26 cellular contexts compared by ENCODE assay signal in genomic region chr11:91625495-91625894, GRCh38.
A peak's percentile ranks its signal among the peaks of the same experiment; 100 is the strongest.
DNase-seq lines count a peak whose midpoint lies in the region; ATAC-seq, FAIRE-seq and TF ChIP-seq lines count a peak whose summit lies in the region.
"Had no signal": no experiment of that assay in that cellular context is flagged by ENCODE, and none has a peak within 500 bp of the region (broad histone marks: within the 10 kb centered on the region; RNA-seq: fewer than 3 reads in every experiment).

No MANE protein-coding gene starts in this region.

- no peaks in the 10 kb centered on the region for H3K36me3 Mint-ChIP-seq in T-helper 17 cell (ENCODE audit: low read depth)
- H3K36me3 Mint-ChIP-seq: activated naive CD8-positive, alpha-beta T cell had no signal

- H3K4me1 ChIP-seq in DND-41 (ENCODE audit: insufficient read depth, low read length) = peaks cover 5% of the 10 kb centered on the region; the same call in 1 of the 2 replicates
- H3K4me1 ChIP-seq: colonic mucosa, esophagus squamous epithelium, HAP-1, transverse colon had no signal

- no peaks in the 10 kb centered on the region for H4K20me1 ChIP-seq in DND-41 (ENCODE audit: insufficient read depth, low read length)

- ATAC-seq in DND-41 (ENCODE audit: insufficient read depth, low read depth) = peak; percentile 44; the same call in 1 of the 3 replicates
- ATAC-seq in HG03378 (IDR thresholded peaks at IDR 0.05; ENCODE audit: unreplicated experiment) = peak; percentile 53
- ATAC-seq in T-helper 17 cell = no peak
- ATAC-seq: activated CD4-positive, alpha-beta T cell treated with anti-CD3 and anti-CD28 coated beads for 36 hours had no signal

- TF ChIP-seq CTCF in DND-41 (IDR thresholded peaks at IDR 0.05; ENCODE audit: borderline replicate concordance, extremely low read depth, low read length, poor library complexity, severe bottlenecking) = no peak

- no peaks in the 10 kb centered on the region for H3K9me3 ChIP-seq in DND-41 (ENCODE audit: insufficient read depth, low read length, severe bottlenecking)
- H3K9me3 ChIP-seq in T-helper 17 cell (ENCODE audit: control insufficient read depth, low read length, poor library complexity, severe bottlenecking) = no peaks in the 10 kb centered on the region
- H3K9me3 ChIP-seq: colonic mucosa, esophagus squamous epithelium, HAP-1, ovary, transverse colon had no signal

- H3K27me3 ChIP-seq in DND-41 (ENCODE audit: insufficient read depth, low read length, poor library complexity) = no peaks in the 10 kb centered on the region
- H3K27me3 ChIP-seq: colonic mucosa, esophagus squamous epithelium, ovary, transverse colon had no signal

- peak overlapping the region; percentile 35; the same call in 1 of the 2 replicates for H2AFZ ChIP-seq in DND-41 (ENCODE audit: low read depth, low read length)

- H3K4me2 ChIP-seq in DND-41 (ENCODE audit: insufficient read depth, low read length) = peak overlapping the region; percentile 21; the same call in 1 of the 2 replicates
- H3K4me2 ChIP-seq: smooth muscle cell had no signal

- H3K79me2 ChIP-seq in DND-41 (ENCODE audit: insufficient read depth, low read length) = no peaks in the 10 kb centered on the region

- H3K27me3 Mint-ChIP-seq in T-helper 17 cell = no peaks in the 10 kb centered on the region
- H3K27me3 Mint-ChIP-seq: activated CD4-positive, alpha-beta T cell treated with anti-CD3 and anti-CD28 coated beads for 36 hours; activated naive CD8-positive, alpha-beta T cell had no signal

- H3K9ac ChIP-seq in DND-41 (ENCODE audit: low read depth, low read length) = no peak overlapping the region

- no peaks in the 10 kb centered on the region for H3K36me3 ChIP-seq in DND-41 (ENCODE audit: insufficient read depth, low read length)
- H3K36me3 ChIP-seq: colonic mucosa, esophagus squamous epithelium, HAP-1, ovary, transverse colon had no signal

- FAIRE-seq in RCC 7860 (lab: Jason Lieb, UNC) = no peak
- FAIRE-seq: frontal cortex had no signal

- no peaks in the 10 kb centered on the region for H3K4me1 Mint-ChIP-seq in T-helper 17 cell
- H3K4me1 Mint-ChIP-seq: activated CD4-positive, alpha-beta T cell treated with anti-CD3 and anti-CD28 coated beads for 36 hours had no signal

- H3K27ac Mint-ChIP-seq in T-helper 17 cell = no peak overlapping the region
- H3K27ac Mint-ChIP-seq: activated CD4-positive, alpha-beta T cell treated with anti-CD3 and anti-CD28 coated beads for 36 hours; activated naive CD8-positive, alpha-beta T cell had no signal

- DNase-seq in DND-41 (no peak), RCC 7860 (ENCODE audit: low spot score) (peak; percentile 5), kidney tubule cell (ENCODE audit: low spot score) (peak; percentile 14), T-helper 17 cell (no peak), ureter (ENCODE audit: low spot score) (no peak)
- no peak for DNase-seq in stimulated activated CD4-positive, alpha-beta T cell treated with anti-CD3 and anti-CD28 coated beads, Interleukin-15, amount 100 ng/mL, for 24 hours
- DNase-seq: activated CD4-positive, alpha-beta T cell treated with anti-CD3 and anti-CD28 coated beads for 36 hours; activated CD8-positive, alpha-beta memory T cell treated with anti-CD3 and anti-CD28 coated beads for 24 hours; activated effector memory CD4-positive, alpha-beta T cell treated with Interleukin-2 at 50 U/mL for 16 hours; anterior cingulate cortex; colonic mucosa; esophagus squamous epithelium; hippocampal formation; Kasumi-1; NCI-H1092 treated with DMSO at 0.1 percent for 48 hours; NCI-H187; NCI-H526; ovary; stimulated activated CD4-positive, alpha-beta T cell treated with anti-CD3 and anti-CD28 coated beads, Interleukin-2, amount 100 ng/mL, for 24 hours; transverse colon had no signal

- H3K4me3 ChIP-seq in DND-41 (ENCODE audit: low read depth in 1 of 2, low read length in 2 of 2) = no peak overlapping the region
- H3K4me3 ChIP-seq: colonic mucosa, esophagus squamous epithelium, HAP-1, ovary, smooth muscle cell, transverse colon had no signal

- no peak overlapping the region for H3K27ac ChIP-seq in DND-41 (ENCODE audit: low read length)
- H3K27ac ChIP-seq: C4-2B, colonic mucosa, esophagus squamous epithelium, ovary, transverse colon had no signal

- H3K4me3 Mint-ChIP-seq in T-helper 17 cell = no peak overlapping the region
- H3K4me3 Mint-ChIP-seq: activated CD4-positive, alpha-beta T cell treated with anti-CD3 and anti-CD28 coated beads for 36 hours; activated naive CD8-positive, alpha-beta T cell had no signal

Comparison
In these comparisons a context has a peak if more than half of its experiments do, and no peak if none do; other contexts are left out.
1. DNase-seq: peak in RCC 7860 (single experiment) and kidney tubule cell (single experiment); none in DND-41 (single experiment), T-helper 17 cell (0 of 3), ureter (single experiment) and stimulated activated CD4-positive, alpha-beta T cell treated with anti-CD3 and anti-CD28 coated beads, Interleukin-15, amount 100 ng/mL, for 24 hours (single experiment).